In genomic region chr12:71686658-71687025, GRCh38 we compare ENCODE assay signal across 8 cellular contexts. TPM values are rescaled to one million over a fixed set of nuclear protein-coding genes. Genes with fewer than 3 reads are reported as not detected.
DNase-seq lines count a peak whose midpoint lies in the region; ATAC-seq, FAIRE-seq and TF ChIP-seq lines count a peak whose summit lies in the region.

No MANE protein-coding gene starts in this region.

- H3K4me1 ChIP-seq in Peyer's patch, result peaks cover 0 to 27% (median 0%) of the 10 kb centered on the region in 4 donors
- H3K4me1 ChIP-seq in psoas muscle, result peaks cover 34% of the 10 kb centered on the region

- H3K27ac ChIP-seq in Peyer's patch (peak overlapping the region; percentile 88 to 98 (median 92)), psoas muscle (peak overlapping the region; percentile 95)

- H3K36me3 ChIP-seq in Peyer's patch, result no peaks in the 10 kb centered on the region
- H3K36me3 ChIP-seq in psoas muscle (ENCODE audit: insufficient read depth in 1 of 2, low read depth in 1 of 2), result no peaks in the 10 kb centered on the region

- intact Hi-C loops in psoas muscle (cut with DNase I), result loop anchor here (2.0 to 5.0 kb wide), 3 partner anchors 24 to 68 kb away; partner anchors contain the start of genes RAB21 (in 2 of the 2) and ZFC3H1 (in 1 of the 2)

- TF ChIP-seq POLR2A in GM12891 (IDR thresholded peaks at IDR 0.05; ENCODE audit: low read depth, low read length) (no peak), Peyer's patch (IDR thresholded peaks at IDR 0.05) (no peak)

- DNase-seq in GM12891 (ENCODE audit: insufficient read length, low spot score) (no peak), Peyer's patch (no peak), psoas muscle (no peak), GF-D8 (lab: John Stamatoyannopoulos, UW) (no peak)
- DNase-seq in stimulated activated naive CD4-positive, alpha-beta T cell treated with Interleukin-2 at 50 U/mL for 16 hours (lab: John Stamatoyannopoulos, UW), result no peak
- DNase-seq in activated CD4-positive, CD25-positive, alpha-beta regulatory T cell treated with anti-CD3 and anti-CD28 coated beads, Interleukin-2, amount 50 U/mL, for 72 hours, result no peak

- no peaks in the 10 kb centered on the region for H3K9me3 ChIP-seq in Peyer's patch
- H3K9me3 ChIP-seq in psoas muscle, result no peaks in the 10 kb centered on the region

- ATAC-seq in esophagus mucosa, result peak; percentile 30
- ATAC-seq in psoas muscle, result peak in 1 of 4 donors; percentile 23
- ATAC-seq in GM19395 (IDR thresholded peaks at IDR 0.05; ENCODE audit: unreplicated experiment), result no peak

- TF ChIP-seq CTCF in Peyer's patch (IDR thresholded peaks at IDR 0.05), result no peak
- no peak for TF ChIP-seq CTCF in psoas muscle (IDR thresholded peaks at IDR 0.05)

- H3K27me3 ChIP-seq in Peyer's patch (no peaks in the 10 kb centered on the region), psoas muscle (ENCODE audit: insufficient read depth in 3 of 3, low read length in 2 of 3) (no peaks in the 10 kb centered on the region)

- peak; percentile 35 for FAIRE-seq in GM12891 (lab: Jason Lieb, UNC)

- H3K4me3 ChIP-seq in Peyer's patch (peak overlapping the region; percentile 76 to 83 (median 78)), psoas muscle (peak overlapping the region; percentile 84)

- 11 to 22% (median 14%) methylated on average over 3 of the region's 3 CpGs for WGBS in psoas muscle, 3 donors

TF ChIP-seq in GM12891, 5 proteins besides CTCF, POLR2A, EP300 and RAD21:
- TF ChIP-seq POU2F2 (IDR thresholded peaks at IDR 0.05; ENCODE audit: low read depth, low read length), result no peak
- no peak for TF ChIP-seq SPI1 (IDR thresholded peaks at IDR 0.05; ENCODE audit: low read depth, low read length)
- no peak for TF ChIP-seq POLR2AphosphoS5 (IDR thresholded peaks at IDR 0.05; ENCODE audit: low read depth, low read length)
- no peak for TF ChIP-seq PAX5 (IDR thresholded peaks at IDR 0.05; ENCODE audit: insufficient read depth, low read length, severe bottlenecking)
- TF ChIP-seq TAF1 (IDR thresholded peaks at IDR 0.05; ENCODE audit: low read depth, low read length), result no peak

RNA-seq across cellular contexts. Expression of gene TMEM19, which starts 0.8 kb away (rescaled TPM):
- 18.1 TPM for polyA plus RNA-seq in GM12891 (2012; ENCODE audit: low read depth, missing spikeins)
- total RNA-seq in Peyer's patch (10 to 100 TPM; 12.4 to 48.3 (median 43.6) TPM), esophagus mucosa (51.2 TPM), psoas muscle (10 to 100 TPM; 10.4 to 29.7 (median 23.0) TPM)
- 10 to 100 TPM in 2 of 3 donors, 1 to 10 TPM in 1; 6.0 to 31.1 (median 12.6) TPM for polyA plus RNA-seq in psoas muscle

RNA-seq across cellular contexts. Expression of gene THAP2, which starts 22.5 kb away (rescaled TPM):
- 3.5 TPM for polyA plus RNA-seq in GM12891 (2012; ENCODE audit: low read depth, missing spikeins)
- total RNA-seq in Peyer's patch (1 to 10 TPM; 2.8 to 7.5 (median 3.7) TPM), esophagus mucosa (4.8 TPM), psoas muscle (1 to 10 TPM; 3.8 to 7.2 (median 5.5) TPM)
- 1 to 10 TPM; 3.3 to 9.8 (median 5.2) TPM for polyA plus RNA-seq in psoas muscle

RNA-seq across cellular contexts. Expression of gene ZFC3H1, which starts 23.0 kb away (rescaled TPM):
- 19.0 TPM for polyA plus RNA-seq in GM12891 (2012; ENCODE audit: low read depth, missing spikeins)
- 100 to 1,000 TPM; 131 to 309 (median 156) TPM for total RNA-seq in Peyer's patch
- 29.0 TPM for total RNA-seq in esophagus mucosa
- 10 to 100 TPM in 3 of 4 donors, 1 to 10 TPM in 1; 9.8 to 18.1 (median 15.5) TPM for total RNA-seq in psoas muscle
- polyA plus RNA-seq in psoas muscle, result 10 to 100 TPM in 1 of 3 donors, 1 to 10 TPM in 2; 5.5 to 15.0 (median 6.0) TPM
